In the genomic region with DNA sequence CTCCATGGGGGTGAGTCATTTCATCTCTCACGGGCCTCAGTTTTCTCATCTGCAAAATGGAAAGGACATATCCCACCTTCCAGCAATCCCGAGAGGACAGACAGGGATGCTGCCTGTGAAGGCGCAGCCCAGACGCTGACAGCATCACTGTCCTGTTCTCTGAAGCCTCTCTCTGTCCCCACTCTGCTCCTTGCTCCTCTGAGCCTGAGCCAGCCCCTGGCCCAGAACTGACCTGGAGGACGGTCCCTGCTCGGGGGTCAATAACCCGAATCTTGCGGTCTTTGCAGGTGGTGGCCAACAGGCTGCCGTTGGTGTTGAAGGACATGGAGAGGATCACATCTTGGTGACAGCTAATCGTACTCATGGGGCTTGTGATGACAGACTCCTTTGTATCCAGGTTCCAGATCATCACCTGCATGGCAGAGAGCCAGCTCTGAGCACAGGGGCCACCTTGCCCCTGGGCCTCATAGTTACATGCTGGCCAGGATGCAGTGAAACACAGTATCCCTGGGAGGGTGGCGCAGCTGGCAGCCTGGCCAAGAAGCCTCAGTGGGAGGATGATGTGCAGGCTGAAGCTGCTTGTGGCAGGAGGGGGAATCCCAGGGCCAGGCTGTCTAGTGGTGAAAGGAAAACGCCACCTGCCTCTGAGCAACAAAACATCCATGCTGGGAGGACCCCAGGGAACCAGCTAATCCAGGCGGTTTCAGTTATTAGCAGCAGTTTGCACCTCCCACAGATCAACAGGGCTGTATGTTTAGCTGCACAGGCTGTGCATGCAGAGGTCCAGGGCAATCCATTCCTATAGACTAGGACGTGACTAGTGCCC, we compare ENCODE assay signal across 12 cellular contexts. TPM values are rescaled to one million over a fixed set of nuclear protein-coding genes. Genes with fewer than 3 reads are reported as not detected.
DNase-seq lines count a peak whose midpoint lies in the region; ATAC-seq and TF ChIP-seq lines count a peak whose summit lies in the region.
"Had no signal": no experiment of that assay in that cellular context is flagged by ENCODE, and none has a peak within 500 bp of the region (broad histone marks: within the 10 kb centered on the region; RNA-seq: fewer than 3 reads in every experiment).

No MANE protein-coding gene starts in this region.

- H3K79me2 ChIP-seq in smooth muscle cell (ENCODE audit: low read depth), result no peaks in the 10 kb centered on the region

- no peak overlapping the region for H3K4me2 ChIP-seq in smooth muscle cell

- WGBS in smooth muscle cell (ENCODE audit: low lambda C conversion rate), result 92% methylated on average over 14 of the region's 14 CpGs

- H3K36me3 ChIP-seq in CD4-positive, CD25-positive, alpha-beta regulatory T cell (ENCODE audit: control insufficient read depth, insufficient read depth, low read length), result peaks cover 77% of the 10 kb centered on the region
- H3K36me3 ChIP-seq in smooth muscle cell (ENCODE audit: low read depth), result no peaks in the 10 kb centered on the region
- H3K36me3 ChIP-seq: cardiac muscle cell had no signal

- H3K27ac Mint-ChIP-seq in CD4-positive, CD25-positive, alpha-beta regulatory T cell, result peak overlapping the region; percentile 3 to 67 (median 62)
- H3K27ac Mint-ChIP-seq in dendritic cell treated with granulocyte-macrophage colony-stimulating factor and Interleukin-4, amounts not matched to agents 40 ng/mL and 50 ng/mL, for 4 days, result peak overlapping the region; percentile 33
- H3K27ac Mint-ChIP-seq: B cell had no signal

- no peaks in the 10 kb centered on the region for H4K20me1 ChIP-seq in smooth muscle cell (ENCODE audit: low read depth)

- no peaks in the 10 kb centered on the region for H3K27me3 Mint-ChIP-seq in CD4-positive, CD25-positive, alpha-beta regulatory T cell
- H3K27me3 Mint-ChIP-seq in dendritic cell treated with granulocyte-macrophage colony-stimulating factor and Interleukin-4, amounts not matched to agents 40 ng/mL and 50 ng/mL, for 4 days, result no peaks in the 10 kb centered on the region
- H3K27me3 Mint-ChIP-seq: B cell had no signal

- H3K36me3 Mint-ChIP-seq in CD4-positive, CD25-positive, alpha-beta regulatory T cell, result peaks cover 31% of the 10 kb centered on the region
- peaks cover 45% of the 10 kb centered on the region for H3K36me3 Mint-ChIP-seq in dendritic cell treated with granulocyte-macrophage colony-stimulating factor and Interleukin-4, amounts not matched to agents 40 ng/mL and 50 ng/mL, for 4 days (ENCODE audit: low read depth)

- H3K4me1 ChIP-seq in CD4-positive, CD25-positive, alpha-beta regulatory T cell (ENCODE audit: control insufficient read depth, insufficient read depth, low read length, poor library complexity, severe bottlenecking), result no peaks in the 10 kb centered on the region
- H3K4me1 ChIP-seq in smooth muscle cell (ENCODE audit: low read depth), result no peaks in the 10 kb centered on the region

- H2AFZ ChIP-seq in smooth muscle cell (ENCODE audit: low read depth), result no peak overlapping the region

- ATAC-seq in CD4-positive, CD25-positive, alpha-beta regulatory T cell (ENCODE audit: low read depth in 2 of 2), result no peak
- ATAC-seq in HG02798 (IDR thresholded peaks at IDR 0.05; ENCODE audit: poor library complexity, unreplicated experiment) (peak; percentile 51), GM21526 (IDR thresholded peaks at IDR 0.05; ENCODE audit: low FRiP score, unreplicated experiment) (no peak), esophagus mucosa (no peak)

- H3K9me3 ChIP-seq in CD4-positive, CD25-positive, alpha-beta regulatory T cell (ENCODE audit: control insufficient read depth in 2 of 2, low read length in 2 of 2), result no peaks in the 10 kb centered on the region
- no peaks in the 10 kb centered on the region for H3K9me3 ChIP-seq in smooth muscle cell (replicated peaks; ENCODE audit: low read depth)

- H3K9ac ChIP-seq in smooth muscle cell (ENCODE audit: low read depth), result no peak overlapping the region

- no peaks in the 10 kb centered on the region for H3K9me3 Mint-ChIP-seq in CD4-positive, CD25-positive, alpha-beta regulatory T cell
- no peaks in the 10 kb centered on the region for H3K9me3 Mint-ChIP-seq in dendritic cell treated with granulocyte-macrophage colony-stimulating factor and Interleukin-4, amounts not matched to agents 40 ng/mL and 50 ng/mL, for 4 days

- H3K4me3 ChIP-seq in CD4-positive, CD25-positive, alpha-beta regulatory T cell (ENCODE audit: low read depth, low read length), result no peak overlapping the region
- H3K4me3 ChIP-seq in smooth muscle cell, result no peak overlapping the region
- H3K4me3 ChIP-seq: cardiac muscle cell had no signal

- TF ChIP-seq CTCF in smooth muscle cell (IDR thresholded peaks at IDR 0.05; ENCODE audit: borderline replicate concordance, insufficient read depth, poor library complexity, severe bottlenecking), result no peak

- intact Hi-C loops in dendritic cell treated with granulocyte-macrophage colony-stimulating factor and Interleukin-4, amounts not matched to agents 40 ng/mL and 50 ng/mL, for 4 days (cut with micrococcal nuclease), result no loop called here

- no peak overlapping the region for H3K4me3 Mint-ChIP-seq in CD4-positive, CD25-positive, alpha-beta regulatory T cell
- H3K4me3 Mint-ChIP-seq in dendritic cell treated with granulocyte-macrophage colony-stimulating factor and Interleukin-4, amounts not matched to agents 40 ng/mL and 50 ng/mL, for 4 days, result no peak overlapping the region
- H3K4me3 Mint-ChIP-seq: B cell had no signal

- peaks cover 0 to 13% (median 5%) of the 10 kb centered on the region in 4 donors for H3K4me1 Mint-ChIP-seq in CD4-positive, CD25-positive, alpha-beta regulatory T cell
- peaks cover 46% of the 10 kb centered on the region for H3K4me1 Mint-ChIP-seq in dendritic cell treated with granulocyte-macrophage colony-stimulating factor and Interleukin-4, amounts not matched to agents 40 ng/mL and 50 ng/mL, for 4 days (ENCODE audit: low read depth)

- H3K27ac ChIP-seq in CD4-positive, CD25-positive, alpha-beta regulatory T cell (ENCODE audit: insufficient read depth, low read length, poor library complexity, severe bottlenecking), result no peak overlapping the region
- no peak overlapping the region for H3K27ac ChIP-seq in smooth muscle cell (ENCODE audit: low read depth)
- H3K27ac ChIP-seq: cardiac muscle cell had no signal

- no peak for DNase-seq in CD4-positive, CD25-positive, alpha-beta regulatory T cell
- DNase-seq in NCI-H345 (lab: John Stamatoyannopoulos, UW), result peak; percentile 97
- no peak for DNase-seq in smooth muscle cell (lab: John Stamatoyannopoulos, UW; ENCODE audit: unreplicated experiment)
- no peak for DNase-seq in KG1 (lab: John Stamatoyannopoulos, UW)
- DNase-seq: stimulated activated CD4-positive, alpha-beta T cell treated with anti-CD3 and anti-CD28 coated beads, Interleukin-12 subunit alpha, Interleukin-12 subunit beta, amount 100 ng/mL, for 4 hours had no signal

- no peaks in the 10 kb centered on the region for H3F3A ChIP-seq in smooth muscle cell (ENCODE audit: low read depth)

- no peaks in the 10 kb centered on the region for H3K27me3 ChIP-seq in CD4-positive, CD25-positive, alpha-beta regulatory T cell (ENCODE audit: control insufficient read depth, insufficient read depth, low read length)
- no peaks in the 10 kb centered on the region for H3K27me3 ChIP-seq in smooth muscle cell (ENCODE audit: low read depth)
- H3K27me3 ChIP-seq: cardiac muscle cell had no signal

RNA-seq across cellular contexts. Expression of a gene that starts 14.0 kb away (rescaled TPM):
- 120 TPM for total RNA-seq in CD4-positive, CD25-positive, alpha-beta regulatory T cell
- 10 to 100 TPM; 65.2 to 94.0 (median 73.7) TPM for polyA plus RNA-seq in CD4-positive, CD25-positive, alpha-beta regulatory T cell
- total RNA-seq in smooth muscle cell (0.40 and 1.2 TPM in 2 replicates), esophagus mucosa (31.0 TPM)
- 2.5 and 3.0 TPM in 2 replicates for polyA plus RNA-seq in smooth muscle cell
- polyA plus RNA-seq: neural cell had no signal

RNA-seq across cellular contexts. Expression of a gene that starts 59.4 kb away (rescaled TPM):
- total RNA-seq in CD4-positive, CD25-positive, alpha-beta regulatory T cell, result 27.0 TPM
- polyA plus RNA-seq in CD4-positive, CD25-positive, alpha-beta regulatory T cell, result 10 to 100 TPM; 13.4 to 16.7 (median 14.0) TPM
- total RNA-seq in smooth muscle cell, result 5.8 and 6.0 TPM in 2 replicates
- polyA plus RNA-seq in smooth muscle cell, result 4.7 and 6.8 TPM in 2 replicates
- total RNA-seq in esophagus mucosa, result 21.2 TPM

Comparison
In these comparisons a context has a peak if more than half of its experiments do, and no peak if none do; other contexts are left out.
1. RNA of a gene that starts 14.0 kb away (total RNA-seq): 120 TPM in CD4-positive, CD25-positive, alpha-beta regulatory T cell (single experiment) and 31.0 TPM in esophagus mucosa (single experiment); 0.40 to 1.2 TPM in smooth muscle cell; every median in the first group is over 10 times any median in the second.